In genomic region chr12:46454981-46455380, GRCh38 we compare ENCODE assay signal across 21 cellular contexts.
DNase-seq lines count a peak whose midpoint lies in the region; ATAC-seq and TF ChIP-seq lines count a peak whose summit lies in the region.
"Had no signal": no experiment of that assay in that cellular context is flagged by ENCODE, and none has a peak within 500 bp of the region (broad histone marks: within the 10 kb centered on the region; RNA-seq: fewer than 3 reads in every experiment).

No MANE protein-coding gene starts in this region.

- H3K4me3 ChIP-seq in PC-3 (ENCODE audit: low read length) (no peak overlapping the region), body of pancreas (no peak overlapping the region), uterus (no peak overlapping the region), HAP-1 (no peak overlapping the region), gastroesophageal sphincter (no peak overlapping the region)
- H3K4me3 ChIP-seq: ascending aorta, SJCRH30 had no signal

- peak overlapping the region; percentile 89 for H3K27ac Mint-ChIP-seq in activated naive CD8-positive, alpha-beta T cell treated with anti-CD3 and anti-CD28 coated beads, Interleukin-2, amount 10 ng/mL, durations not matched to agents 7 days and 5 days
- no peak overlapping the region for H3K27ac Mint-ChIP-seq in activated naive CD8-positive, alpha-beta T cell treated with anti-CD3 and anti-CD28 coated beads for 36 hours

- no peaks in the 10 kb centered on the region for H3K36me3 ChIP-seq in PC-3 (ENCODE audit: low read depth, low read length)
- no peaks in the 10 kb centered on the region for H3K36me3 ChIP-seq in body of pancreas (replicated peaks in 1 of 2; ENCODE audit: insufficient read depth in 1 of 2, low read depth in 2 of 2)
- H3K36me3 ChIP-seq in uterus = no peaks in the 10 kb centered on the region
- H3K36me3 ChIP-seq in HAP-1 (replicated peaks) = no peaks in the 10 kb centered on the region
- H3K36me3 ChIP-seq in gastroesophageal sphincter = no peaks in the 10 kb centered on the region
- H3K36me3 ChIP-seq: ascending aorta, SJCRH30 had no signal

- H4K20me1 ChIP-seq in PC-3 (ENCODE audit: low read length) = no peaks in the 10 kb centered on the region

- H3K4me1 ChIP-seq in PC-3 (ENCODE audit: insufficient read depth, low read length) (peaks cover 66% of the 10 kb centered on the region), body of pancreas (peaks cover 28% of the 10 kb centered on the region), uterus (peaks cover 8 to 19% of the 10 kb centered on the region in 2 donors), HAP-1 (no peaks in the 10 kb centered on the region), gastroesophageal sphincter (peaks cover 0 to 29% (median 0%) of the 10 kb centered on the region in 3 donors)

- peaks cover 48% of the 10 kb centered on the region for H3K4me1 Mint-ChIP-seq in activated naive CD8-positive, alpha-beta T cell treated with anti-CD3 and anti-CD28 coated beads, Interleukin-2, amount 10 ng/mL, durations not matched to agents 7 days and 5 days
- H3K4me1 Mint-ChIP-seq in activated naive CD8-positive, alpha-beta T cell treated with anti-CD3 and anti-CD28 coated beads for 36 hours = peaks cover 62% of the 10 kb centered on the region

- no peak for DNase-seq in activated naive CD8-positive, alpha-beta T cell treated with anti-CD3 and anti-CD28 coated beads, Interleukin-2, amount 10 ng/mL, durations not matched to agents 7 days and 5 days
- DNase-seq in activated naive CD8-positive, alpha-beta T cell treated with anti-CD3 and anti-CD28 coated beads for 36 hours = no peak
- no peak for DNase-seq in PC-3
- DNase-seq in body of pancreas = no peak
- DNase-seq in uterus = no peak
- DNase-seq in HAP-1 (ENCODE audit: low spot score in 2 of 2) = no peak
- no peak for DNase-seq in COLO829 (ENCODE audit: low spot score)
- DNase-seq: activated gamma-delta T cell, DMS79 treated with DMSO at 0.1 percent for 48 hours, foreskin melanocyte, kidney glomerular epithelial cell, naive B cell, NCI-H1048, NCI-H226 had no signal

- no peaks in the 10 kb centered on the region for H3K9me2 ChIP-seq in PC-3 (replicated peaks; ENCODE audit: low read length)

- H3K27ac ChIP-seq in PC-3 (ENCODE audit: low read length) = peak overlapping the region; percentile 82
- peak overlapping the region in 3 of 4 donors; percentile 26 to 62 (median 43) for H3K27ac ChIP-seq in body of pancreas
- peak overlapping the region; percentile 72 to 81 for H3K27ac ChIP-seq in uterus
- no peak overlapping the region for H3K27ac ChIP-seq in gastroesophageal sphincter
- H3K27ac ChIP-seq: ascending aorta, parathyroid adenoma had no signal

- intact Hi-C loops in PC-3 (cut with micrococcal nuclease) = no loop called here
- intact Hi-C loops in body of pancreas (cut with DNase I) = no loop called here
- intact Hi-C loops in uterus (cut with DNase I; ENCODE audit: low total_unique reads) = loop anchor here (10.0 kb wide), 1 partner anchor 50 kb away; no protein-coding TSS in a partner anchor

- TF ChIP-seq CTCF in PC-3 (conservative IDR thresholded peaks at IDR 0.05; ENCODE audit: low read depth, low read length) (no peak), body of pancreas (IDR thresholded peaks at IDR 0.05) (no peak), uterus (IDR thresholded peaks at IDR 0.05) (no peak), gastroesophageal sphincter (IDR thresholded peaks at IDR 0.05) (no peak)

- H2AFZ ChIP-seq in PC-3 (ENCODE audit: low read length) = no peak overlapping the region
- H2AFZ ChIP-seq: parathyroid adenoma had no signal

- POLR2A ChIA-PET in activated naive CD8-positive, alpha-beta T cell treated with anti-CD3 and anti-CD28 coated beads, Interleukin-2, amount 10 ng/mL, durations not matched to agents 7 days and 5 days (lab: Charles Lee) = interaction anchor here (0.5 to 2.4 kb wide), 7 partner anchors 10 to 186 kb away, joined by 3 to 7 read pairs (median 4); partner anchors contain the start of genes SLC38A1 and SLC38A2
- POLR2A ChIA-PET in PC-3 (lab: Charles Lee; ENCODE audit: unreplicated experiment) = no interaction called here

- no peak for TF ChIP-seq EP300 in gastroesophageal sphincter (IDR thresholded peaks at IDR 0.05)

- WGBS in body of pancreas, 2 donors = 82 to 86% methylated on average over 1 of the region's 1 CpG
- 100% methylated on average over 1 of the region's 1 CpG for WGBS in gastroesophageal sphincter (ENCODE audit: low coverage in 1 of 2), 2 donors

- H3F3A ChIP-seq in PC-3 (ENCODE audit: low read length, unreplicated experiment) = no peaks in the 10 kb centered on the region

- H3K36me3 Mint-ChIP-seq in activated naive CD8-positive, alpha-beta T cell treated with anti-CD3 and anti-CD28 coated beads, Interleukin-2, amount 10 ng/mL, durations not matched to agents 7 days and 5 days = peaks cover 14% of the 10 kb centered on the region
- peaks cover 5% of the 10 kb centered on the region for H3K36me3 Mint-ChIP-seq in activated naive CD8-positive, alpha-beta T cell treated with anti-CD3 and anti-CD28 coated beads for 36 hours
- H3K36me3 Mint-ChIP-seq: CD8-positive, alpha-beta memory T cell had no signal

- H3K9me3 Mint-ChIP-seq in activated naive CD8-positive, alpha-beta T cell treated with anti-CD3 and anti-CD28 coated beads, Interleukin-2, amount 10 ng/mL, durations not matched to agents 7 days and 5 days = peaks cover 3% of the 10 kb centered on the region
- peaks cover 5% of the 10 kb centered on the region for H3K9me3 Mint-ChIP-seq in activated naive CD8-positive, alpha-beta T cell treated with anti-CD3 and anti-CD28 coated beads for 36 hours
- H3K9me3 Mint-ChIP-seq: CD8-positive, alpha-beta memory T cell; central memory CD8-positive, alpha-beta T cell; memory B cell had no signal

- H3K27me3 ChIP-seq in PC-3 (ENCODE audit: low read length) (no peaks in the 10 kb centered on the region), body of pancreas (no peaks in the 10 kb centered on the region), uterus (no peaks in the 10 kb centered on the region), HAP-1 (ENCODE audit: low read depth) (peaks cover 4% of the 10 kb centered on the region; the same call in 1 of the 2 replicates), gastroesophageal sphincter (no peaks in the 10 kb centered on the region)
- H3K27me3 ChIP-seq: ascending aorta, SJCRH30 had no signal

- H3K9me3 ChIP-seq in PC-3 (ENCODE audit: low read length) (no peaks in the 10 kb centered on the region), body of pancreas (no peaks in the 10 kb centered on the region), uterus (no peaks in the 10 kb centered on the region), HAP-1 (no peaks in the 10 kb centered on the region), gastroesophageal sphincter (no peaks in the 10 kb centered on the region)
- H3K9me3 ChIP-seq: ascending aorta, SJCRH30 had no signal

- H3K4me3 Mint-ChIP-seq in activated naive CD8-positive, alpha-beta T cell treated with anti-CD3 and anti-CD28 coated beads, Interleukin-2, amount 10 ng/mL, durations not matched to agents 7 days and 5 days = peak overlapping the region; percentile 39
- no peak overlapping the region for H3K4me3 Mint-ChIP-seq in activated naive CD8-positive, alpha-beta T cell treated with anti-CD3 and anti-CD28 coated beads for 36 hours
- H3K4me3 Mint-ChIP-seq: central memory CD8-positive, alpha-beta T cell; memory B cell had no signal

- no peaks in the 10 kb centered on the region for H3K27me3 Mint-ChIP-seq in activated naive CD8-positive, alpha-beta T cell treated with anti-CD3 and anti-CD28 coated beads, Interleukin-2, amount 10 ng/mL, durations not matched to agents 7 days and 5 days
- H3K27me3 Mint-ChIP-seq in activated naive CD8-positive, alpha-beta T cell treated with anti-CD3 and anti-CD28 coated beads for 36 hours = no peaks in the 10 kb centered on the region
- H3K27me3 Mint-ChIP-seq: CD8-positive, alpha-beta memory T cell; central memory CD8-positive, alpha-beta T cell; memory B cell; naive B cell had no signal

- no peak overlapping the region for H3K9ac ChIP-seq in PC-3 (ENCODE audit: low read length)
- H3K9ac ChIP-seq: parathyroid adenoma had no signal

- H3K79me2 ChIP-seq in PC-3 (ENCODE audit: low read length) = no peaks in the 10 kb centered on the region
- H3K79me2 ChIP-seq: parathyroid adenoma had no signal

- TF ChIP-seq POLR2A in body of pancreas (IDR thresholded peaks at IDR 0.05) (no peak), uterus (IDR thresholded peaks at IDR 0.05) (no peak), gastroesophageal sphincter (IDR thresholded peaks at IDR 0.05) (no peak)

- peak overlapping the region; percentile 70 for H3K4me2 ChIP-seq in PC-3 (ENCODE audit: low read length)

- ATAC-seq in activated naive CD8-positive, alpha-beta T cell treated with anti-CD3 and anti-CD28 coated beads, Interleukin-2, amount 10 ng/mL, durations not matched to agents 7 days and 5 days (ENCODE audit: low read depth) = peak; percentile 57
- ATAC-seq in PC-3 (no peak), body of pancreas (no peak), gastroesophageal sphincter (no peak)

- CTCF ChIA-PET in PC-3 (lab: Charles Lee) = no interaction called here

- BruUV-seq in PC-3 (replicated peaks; lab: Mats Ljungman, UMichigan) = no TSS peak

- in situ Hi-C loops in HAP-1 (cut with MboI; ENCODE audit: low sequenced_read_pairs) = no loop called here

Comparison
In these comparisons a context has a peak if more than half of its experiments do, and no peak if none do; other contexts are left out.
1. H3K27ac ChIP-seq: peak in PC-3 (single experiment), body of pancreas (3 of 4) and uterus (2 of 2); none in gastroesophageal sphincter (0 of 4).